Comparison of ENCODE assay signal across 10 cellular contexts in the genomic region with DNA sequence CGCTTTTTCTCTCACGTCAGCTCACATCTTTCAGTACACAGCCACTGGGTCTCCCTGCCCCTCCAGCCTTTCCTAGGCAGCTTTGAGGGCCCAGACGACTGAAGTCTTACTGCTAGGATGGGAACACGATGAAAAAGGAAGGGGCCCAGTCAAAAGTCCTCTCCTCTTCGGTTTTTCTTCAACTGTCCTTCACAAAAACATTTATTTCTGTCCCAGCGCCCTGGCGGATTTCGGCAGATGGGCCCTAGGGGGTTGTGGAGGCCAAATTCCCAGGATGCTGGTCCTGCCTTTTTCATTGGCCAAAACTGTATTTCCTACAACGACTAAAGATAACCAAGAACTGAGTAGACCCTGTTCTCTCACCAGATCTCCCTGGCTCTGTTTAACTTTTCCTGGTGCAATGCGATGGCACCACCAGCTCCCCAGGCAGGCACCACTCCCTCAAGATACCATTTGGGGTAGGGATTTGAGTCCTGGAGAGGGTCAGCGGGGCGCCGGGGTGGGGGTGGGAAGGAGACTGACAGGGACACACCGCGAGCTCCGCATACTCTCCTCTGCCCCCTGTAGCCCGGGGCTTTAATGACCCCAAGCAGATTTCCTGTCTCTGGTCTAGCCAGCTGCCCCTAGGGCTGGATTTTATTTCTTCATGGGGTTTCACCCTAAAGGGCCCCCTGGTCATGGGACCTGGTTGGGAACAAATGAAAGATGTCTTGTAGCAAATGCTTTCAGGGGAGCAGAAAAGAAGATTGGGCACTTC. TPM values are rescaled to one million over a fixed set of nuclear protein-coding genes. Genes with fewer than 3 reads are reported as not detected.
DNase-seq lines count a peak whose midpoint lies in the region; ATAC-seq and TF ChIP-seq lines count a peak whose summit lies in the region.
"Had no signal": no experiment of that assay in that cellular context is flagged by ENCODE, and none has a peak within 500 bp of the region (broad histone marks: within the 10 kb centered on the region; RNA-seq: fewer than 3 reads in every experiment).

No MANE protein-coding gene starts in this region.

- H3K9me1 ChIP-seq in IMR-90 (ENCODE audit: insufficient read depth, low read length) = 0 out of 2 replicates have a peak, but pooled peaks cover 2% of the 10 kb centered on the region

- intact Hi-C loops in IMR-90 (cut with micrococcal nuclease) (no loop called here), right lobe of liver (cut with DNase I) (no loop called here)

- H2AFZ ChIP-seq in IMR-90 (replicated peaks; ENCODE audit: low read length, poor library complexity) (no peak overlapping the region), neural cell (ENCODE audit: low read depth, low read length) (no peak overlapping the region)

- no peaks in the 10 kb centered on the region for H3K36me3 Mint-ChIP-seq in endodermal cell (ENCODE audit: low read depth)

- in situ Hi-C loops in IMR-90 (cut with MboI; ENCODE audit: low sequenced_read_pairs) = no loop called here

- H3K36me3 ChIP-seq in BLaER1 (no peaks in the 10 kb centered on the region), IMR-90 (ENCODE audit: control insufficient read depth, insufficient read depth, low read length) (no peaks in the 10 kb centered on the region), endodermal cell (ENCODE audit: control insufficient read depth, insufficient read depth, low read length) (no peaks in the 10 kb centered on the region), neural cell (ENCODE audit: insufficient read depth, low read length) (no peaks in the 10 kb centered on the region), right lobe of liver (no peaks in the 10 kb centered on the region)

- H3K9me3 ChIP-seq in BLaER1 = peaks cover 61% of the 10 kb centered on the region
- peaks cover 8% of the 10 kb centered on the region; the same call in 1 of the 2 replicates for H3K9me3 ChIP-seq in IMR-90 (ENCODE audit: control insufficient read depth, insufficient read depth, low read length)
- H3K9me3 ChIP-seq in endodermal cell (ENCODE audit: control insufficient read depth, low read length) = no peaks in the 10 kb centered on the region
- H3K9me3 ChIP-seq in neural cell (ENCODE audit: low read length) = no peaks in the 10 kb centered on the region
- H3K9me3 ChIP-seq in right lobe of liver = no peaks in the 10 kb centered on the region
- H3K9me3 ChIP-seq: testis had no signal

- ATAC-seq in IMR-90 (ENCODE audit: low read depth) (no peak), GM18505 (IDR thresholded peaks at IDR 0.05; ENCODE audit: unreplicated experiment) (no peak), right lobe of liver (no peak)

- TF ChIP-seq POLR2A in IMR-90 (IDR thresholded peaks at IDR 0.05; ENCODE audit: low read depth, low read length) (no peak), GM18505 (IDR thresholded peaks at IDR 0.05; ENCODE audit: borderline replicate concordance, extremely low read depth, insufficient read depth, insufficient read length) (no peak), right lobe of liver (IDR thresholded peaks at IDR 0.05) (no peak)

- no peaks in the 10 kb centered on the region for H3F3A ChIP-seq in neural cell (ENCODE audit: insufficient read depth, low read length, poor library complexity, severe bottlenecking)

- H3K4ac ChIP-seq in IMR-90 (ENCODE audit: low read depth, low read length) = no peak overlapping the region

- dilution Hi-C loops in IMR-90 (cut with HindIII; ENCODE audit: low sequenced_read_pairs, unreplicated experiment) = no loop called here

- no TSS peak for BruUV-seq in IMR-90 (replicated peaks; lab: Mats Ljungman, UMichigan)

- peaks cover 99% of the 10 kb centered on the region for H3K27me3 Mint-ChIP-seq in endodermal cell (ENCODE audit: insufficient read depth)

- no peak overlapping the region for H2BK20ac ChIP-seq in IMR-90 (ENCODE audit: low read depth, low read length)

- H2BK15ac ChIP-seq in IMR-90 (ENCODE audit: low read depth, low read length) = no peak overlapping the region

- no peak for DNase-seq in IMR-90
- DNase-seq in endodermal cell = peak; percentile 82
- DNase-seq in COLO668 (lab: John Stamatoyannopoulos, UW; ENCODE audit: unreplicated experiment) = no peak
- DNase-seq in right lobe of liver = no peak
- DNase-seq in NCI-H748 treated with DMSO at 0.1 percent for 48 hours (lab: John Stamatoyannopoulos, UW) = no peak
- DNase-seq: DMS 273 treated with DMSO at 0.1 percent for 48 hours, testis had no signal

- H3K9ac ChIP-seq in BLaER1 (no peak overlapping the region), IMR-90 (ENCODE audit: low read depth, low read length) (no peak overlapping the region), endodermal cell (ENCODE audit: extremely low read depth, low read length, poor library complexity, severe bottlenecking) (no peak overlapping the region), neural cell (ENCODE audit: low read length) (no peak overlapping the region)

- peaks cover 89% of the 10 kb centered on the region for H3K27me3 ChIP-seq in BLaER1
- H3K27me3 ChIP-seq in IMR-90 (ENCODE audit: control insufficient read depth, insufficient read depth, low read length) = peaks cover 91% of the 10 kb centered on the region
- peaks cover 99% of the 10 kb centered on the region for H3K27me3 ChIP-seq in endodermal cell (ENCODE audit: control insufficient read depth, insufficient read depth, low read length, poor library complexity, severe bottlenecking)
- H3K27me3 ChIP-seq in neural cell (ENCODE audit: insufficient read depth, low read depth, low read length) = peaks cover 90% of the 10 kb centered on the region
- H3K27me3 ChIP-seq in right lobe of liver = peaks cover 16 to 34% of the 10 kb centered on the region in 2 donors
- H3K27me3 ChIP-seq: testis had no signal

- H4K91ac ChIP-seq in IMR-90 (ENCODE audit: insufficient read depth, low read depth, low read length) = no peak overlapping the region

- H4K5ac ChIP-seq in IMR-90 (ENCODE audit: low read depth, low read length) = no peak overlapping the region

- H2BK5ac ChIP-seq in IMR-90 (ENCODE audit: low read depth, low read length, poor library complexity, severe bottlenecking) = no peak overlapping the region

- H3K4me1 ChIP-seq in BLaER1 (peaks cover 12% of the 10 kb centered on the region), IMR-90 (ENCODE audit: control insufficient read depth, insufficient read depth, low read length) (no peaks in the 10 kb centered on the region), endodermal cell (ENCODE audit: control insufficient read depth, insufficient read depth, low read length) (no peaks in the 10 kb centered on the region), right lobe of liver (peaks cover 0 to 17% (median 4%) of the 10 kb centered on the region in 4 donors)

- H3K4me2 ChIP-seq in BLaER1 (peak overlapping the region; percentile 54), IMR-90 (ENCODE audit: low read depth, low read length) (peak overlapping the region; percentile 62), neural cell (ENCODE audit: low read length) (no peak overlapping the region)

- H3K27ac Mint-ChIP-seq in endodermal cell = no peak overlapping the region

- H3K4me3 Mint-ChIP-seq in endodermal cell = peak overlapping the region; percentile 51

- no peak for TF ChIP-seq EP300 in neural cell (conservative IDR thresholded peaks at IDR 0.05; ENCODE audit: poor library complexity, severe bottlenecking)

- H2BK120ac ChIP-seq in IMR-90 (ENCODE audit: low read depth, low read length) = no peak overlapping the region

- no peaks in the 10 kb centered on the region for H3K9me3 Mint-ChIP-seq in endodermal cell

- H4K8ac ChIP-seq in IMR-90 (ENCODE audit: low read depth in 2 of 2, low read length in 2 of 2) = no peak overlapping the region

- H3K18ac ChIP-seq in IMR-90 (ENCODE audit: low read depth, low read length) = no peak overlapping the region

- no peak overlapping the region for H3K14ac ChIP-seq in IMR-90 (replicated peaks; ENCODE audit: low read depth, low read length)

- no peak overlapping the region for H3K56ac ChIP-seq in IMR-90 (ENCODE audit: extremely low read depth, insufficient read depth, low read length)

- TF ChIP-seq RAD21 in IMR-90 (IDR thresholded peaks at IDR 0.05; ENCODE audit: low read length) (no peak), neural cell (conservative IDR thresholded peaks at IDR 0.05) (no peak)

- POLR2A ChIA-PET in IMR-90 (lab: Charles Lee; ENCODE audit: unreplicated experiment) = no interaction called here

- no peak overlapping the region for H2AK5ac ChIP-seq in IMR-90 (ENCODE audit: low read depth, low read length)

- no peaks in the 10 kb centered on the region for H3K79me2 ChIP-seq in neural cell (replicated peaks; ENCODE audit: insufficient read depth, low read length)

- TF ChIP-seq CTCF in IMR-90 (conservative IDR thresholded peaks at IDR 0.05; ENCODE audit: low read depth, low read length) (no peak), endodermal cell (conservative IDR thresholded peaks at IDR 0.05) (peak; percentile 58), neural cell (IDR thresholded peaks at IDR 0.05; ENCODE audit: poor library complexity, severe bottlenecking) (no peak), right lobe of liver (IDR thresholded peaks at IDR 0.05) (no peak)

- H3K23ac ChIP-seq in IMR-90 (ENCODE audit: low read depth, low read length) = no peak overlapping the region

- no peaks in the 10 kb centered on the region for H3K79me1 ChIP-seq in IMR-90 (ENCODE audit: low read depth in 1 of 2, low read length in 2 of 2)

- CTCF ChIA-PET in IMR-90 (lab: Yijun Ruan, JAX) = interaction anchor here (0.6 kb wide), 1 partner anchor 814 kb away, joined by 3 read pairs; no protein-coding TSS in a partner anchor

- H3K9me2 ChIP-seq in neural cell (ENCODE audit: insufficient read depth, low read length) = no peaks in the 10 kb centered on the region

- WGBS in IMR-90 (ENCODE audit: extremely low coverage in 2 of 2, insufficient read length in 1 of 2), 2 experiments = 5% methylated on average over 4 of the region's 17 CpGs; no CpG with 5 or more reads in 1 of the 2 experiments
- 11 to 13% methylated on average over 12 to 17 of the region's 17 CpGs for WGBS in endodermal cell (ENCODE audit: insufficient coverage in 1 of 2, insufficient read length in 1 of 2), 2 experiments
- WGBS in right lobe of liver (ENCODE audit: insufficient coverage, low coverage, low lambda C conversion rate, missing lambda C conversion rate) = 23% methylated on average over 10 of the region's 17 CpGs

- peak overlapping the region; percentile 53 for H3K4me3 ChIP-seq in BLaER1
- H3K4me3 ChIP-seq in IMR-90 (ENCODE audit: insufficient read depth, low read depth, low read length) = no peak overlapping the region
- peak overlapping the region; percentile 70 for H3K4me3 ChIP-seq in endodermal cell (ENCODE audit: low read length)
- peak overlapping the region; percentile 58 for H3K4me3 ChIP-seq in neural cell (ENCODE audit: low read length)
- peak overlapping the region in 1 of 3 donors; percentile 37 for H3K4me3 ChIP-seq in right lobe of liver

- no peak overlapping the region for H2AK9ac ChIP-seq in IMR-90 (replicated peaks; ENCODE audit: low read depth, low read length, poor library complexity)

- no peaks in the 10 kb centered on the region; the same call in 1 of the 2 replicates for H4K20me1 ChIP-seq in BLaER1
- no peaks in the 10 kb centered on the region; the same call in 1 of the 2 replicates for H4K20me1 ChIP-seq in IMR-90 (ENCODE audit: insufficient read depth, low read length)
- no peaks in the 10 kb centered on the region for H4K20me1 ChIP-seq in neural cell (ENCODE audit: insufficient read depth)

- H3K27ac ChIP-seq in BLaER1 (no peak overlapping the region), IMR-90 (ENCODE audit: insufficient read depth, low read length) (no peak overlapping the region), endodermal cell (ENCODE audit: low read depth, low read length) (no peak overlapping the region), neural cell (ENCODE audit: low read length) (no peak overlapping the region), right lobe of liver (no peak overlapping the region)
- H3K27ac ChIP-seq: testis had no signal

- peaks cover 16% of the 10 kb centered on the region for H3K4me1 Mint-ChIP-seq in endodermal cell

RNA-seq across cellular contexts. Expression of a gene that starts 7.4 kb away (rescaled TPM):
- not detected in 2 replicates for total RNA-seq in IMR-90 (2012; rRNA removed)
- not detected in 2 replicates for polyA plus RNA-seq in IMR-90 (2012; rRNA removed)
- polyA plus RNA-seq in IMR-90 (2012; cell fraction: cytosol; rRNA removed) = not detected in 2 replicates
- not detected in 2 replicates for polyA plus RNA-seq in IMR-90 (2012; cell fraction: nucleus; rRNA removed; ENCODE audit: low replicate concordance)
- not detected for total RNA-seq in endodermal cell
- 1.8 TPM for polyA plus RNA-seq in endodermal cell (2013, experiment 1 of 2)
- polyA plus RNA-seq in endodermal cell (2013, experiment 2 of 2) = 1.4 TPM
- polyA plus RNA-seq in neural cell = 0.16 TPM in 1 of 2 replicates, not detected in the other
- polyA minus RNA-seq in neural cell = not detected in 2 replicates
- not detected for total RNA-seq in right lobe of liver
